Comparison of ENCODE assay signal across 17 cellular contexts in genomic region chr18:12315481-12315880, GRCh38. TPM values are rescaled to one million over a fixed set of nuclear protein-coding genes. Genes with fewer than 3 reads are reported as not detected.
DNase-seq lines count a peak whose midpoint lies in the region; ATAC-seq and TF ChIP-seq lines count a peak whose summit lies in the region.
"Had no signal": no experiment of that assay in that cellular context is flagged by ENCODE, and none has a peak within 500 bp of the region (broad histone marks: within the 10 kb centered on the region; RNA-seq: fewer than 3 reads in every experiment).

No MANE protein-coding gene starts in this region.

- peaks cover 8% of the 10 kb centered on the region for H3K4me1 Mint-ChIP-seq in activated naive CD8-positive, alpha-beta T cell treated with anti-CD3 and anti-CD28 coated beads, Interleukin-2, amount 50 U/mL, for 24 hours
- no peaks in the 10 kb centered on the region for H3K4me1 Mint-ChIP-seq in T-helper 2 cell treated with Interferon-gamma antibody and Interleukin-4, amounts not matched to agents 5 μg/mL and 100 μg/mL, for 36 hours (ENCODE audit: low read depth)
- H3K4me1 Mint-ChIP-seq: activated naive CD4-positive, alpha-beta T cell treated with anti-CD3 and anti-CD28 coated beads, Interleukin-2, amount 10 ng/mL, durations not matched to agents 7 days and 5 days had no signal

- H3K27ac ChIP-seq in BLaER1 (peak overlapping the region; percentile 42), sigmoid colon (peak overlapping the region; percentile 74 to 100 (median 94))

- TF ChIP-seq CTCF in sigmoid colon (IDR thresholded peaks at IDR 0.05) = no peak

- peaks cover 23% of the 10 kb centered on the region for H3K9me3 ChIP-seq in BLaER1
- peaks cover 9% of the 10 kb centered on the region for H3K9me3 ChIP-seq in adipocyte (ENCODE audit: control insufficient read depth, low read length)
- peaks cover 0 to 5% (median 1%) of the 10 kb centered on the region in 4 donors for H3K9me3 ChIP-seq in sigmoid colon

- H3K9me3 Mint-ChIP-seq in activated naive CD8-positive, alpha-beta T cell treated with anti-CD3 and anti-CD28 coated beads, Interleukin-2, amount 50 U/mL, for 24 hours = peaks cover 13% of the 10 kb centered on the region
- H3K9me3 Mint-ChIP-seq in T-helper 2 cell treated with Interferon-gamma antibody and Interleukin-4, amounts not matched to agents 5 μg/mL and 100 μg/mL, for 36 hours = peaks cover 17% of the 10 kb centered on the region

- peak overlapping the region; percentile 22; the same call in 1 of the 2 replicates for H3K9ac ChIP-seq in BLaER1
- H3K9ac ChIP-seq in adipocyte (ENCODE audit: low read length) = peak overlapping the region; percentile 77

- peaks cover 4% of the 10 kb centered on the region for H3K27me3 Mint-ChIP-seq in activated naive CD8-positive, alpha-beta T cell treated with anti-CD3 and anti-CD28 coated beads, Interleukin-2, amount 50 U/mL, for 24 hours
- H3K27me3 Mint-ChIP-seq in T-helper 2 cell treated with Interferon-gamma antibody and Interleukin-4, amounts not matched to agents 5 μg/mL and 100 μg/mL, for 36 hours (ENCODE audit: low read depth) = peaks cover 2% of the 10 kb centered on the region

- no peak for TF ChIP-seq EP300 in sigmoid colon (IDR thresholded peaks at IDR 0.05)

- intact Hi-C loops in Right ventricle myocardium superior (cut with DNase I) = loop anchor here (5.0 to 10.0 kb wide), 2 partner anchors 33 to 59 kb away; partner anchors contain the start of gene AFG3L2
- intact Hi-C loops in sigmoid colon (cut with DNase I) = no loop called here
- intact Hi-C loops in left colon (cut with DNase I, micrococcal nuclease) = no loop called here

- H3K4me1 ChIP-seq in BLaER1 (peaks cover 83% of the 10 kb centered on the region), adipocyte (ENCODE audit: control insufficient read depth, insufficient read depth, low read length) (peaks cover 77% of the 10 kb centered on the region), sigmoid colon (peaks cover 0 to 75% (median 68%) of the 10 kb centered on the region in 4 donors)

- DNase-seq in adipocyte (ENCODE audit: low read depth) = no peak
- DNase-seq in Right ventricle myocardium superior = no peak
- peak; percentile 69 for DNase-seq in sigmoid colon
- no peak for DNase-seq in activated naive CD8-positive, alpha-beta T cell treated with anti-CD3 and anti-CD28 coated beads, Interleukin-2, amount 50 U/mL, for 24 hours
- DNase-seq in left colon = no peak
- no peak for DNase-seq in T-helper 2 cell treated with Interferon-gamma antibody and Interleukin-4, amounts not matched to agents 5 μg/mL and 100 μg/mL, for 36 hours (ENCODE audit: low spot score)
- DNase-seq: activated CD8-positive, alpha-beta memory T cell treated with anti-CD3 and anti-CD28 coated beads, Interleukin-2, amount 50 U/mL, for 4 hours; activated naive CD4-positive, alpha-beta T cell treated with anti-CD3 and anti-CD28 coated beads, Interleukin-2, amount 10 ng/mL, durations not matched to agents 7 days and 5 days; Caco-2; caudate nucleus; hypothalamus; NCI-H1417 treated with DMSO at 0.1 percent for 48 hours; NCI-H446; OCI-M1; stimulated activated CD4-positive, alpha-beta T cell treated with anti-CD3 and anti-CD28 coated beads, Interleukin-4, amount 100 ng/mL, for 4 hours had no signal

- H3K4me2 ChIP-seq in BLaER1 = peak overlapping the region; percentile 87

- WGBS in sigmoid colon, 2 donors = 66 to 82% methylated on average over 10 of the region's 10 CpGs

- no peak for TF ChIP-seq POLR2A in sigmoid colon (IDR thresholded peaks at IDR 0.05)

- ATAC-seq in Right ventricle myocardium superior (ENCODE audit: poor library complexity) (peak; percentile 16), left colon (no peak), HG02678 (IDR thresholded peaks at IDR 0.05; ENCODE audit: unreplicated experiment) (no peak)
- ATAC-seq in activated naive CD8-positive, alpha-beta T cell treated with anti-CD3 and anti-CD28 coated beads, Interleukin-2, amount 50 U/mL, for 24 hours = no peak

- peaks cover 18% of the 10 kb centered on the region for H3K36me3 Mint-ChIP-seq in activated naive CD8-positive, alpha-beta T cell treated with anti-CD3 and anti-CD28 coated beads, Interleukin-2, amount 50 U/mL, for 24 hours (ENCODE audit: low read depth)
- H3K36me3 Mint-ChIP-seq in T-helper 2 cell treated with Interferon-gamma antibody and Interleukin-4, amounts not matched to agents 5 μg/mL and 100 μg/mL, for 36 hours (ENCODE audit: low read depth) = peaks cover 25% of the 10 kb centered on the region

- peaks cover 58% of the 10 kb centered on the region for H4K20me1 ChIP-seq in BLaER1

- H3K36me3 ChIP-seq in BLaER1 (peaks cover 57% of the 10 kb centered on the region), adipocyte (ENCODE audit: control insufficient read depth, insufficient read depth, low read length, severe bottlenecking) (peaks cover 89% of the 10 kb centered on the region), sigmoid colon (peaks cover 8 to 34% (median 17%) of the 10 kb centered on the region in 4 donors)

- H3K27me3 ChIP-seq in BLaER1 (no peaks in the 10 kb centered on the region), adipocyte (replicated peaks; ENCODE audit: control insufficient read depth, insufficient read depth, low read length) (no peaks in the 10 kb centered on the region), sigmoid colon (no peaks in the 10 kb centered on the region)

- H3K27ac Mint-ChIP-seq in activated naive CD8-positive, alpha-beta T cell treated with anti-CD3 and anti-CD28 coated beads, Interleukin-2, amount 50 U/mL, for 24 hours = no peak overlapping the region
- H3K27ac Mint-ChIP-seq in T-helper 2 cell treated with Interferon-gamma antibody and Interleukin-4, amounts not matched to agents 5 μg/mL and 100 μg/mL, for 36 hours = no peak overlapping the region
- H3K27ac Mint-ChIP-seq: activated naive CD4-positive, alpha-beta T cell treated with anti-CD3 and anti-CD28 coated beads, Interleukin-2, amount 10 ng/mL, durations not matched to agents 7 days and 5 days had no signal

- peak overlapping the region; percentile 40; the same call in 1 of the 2 replicates for H3K4me3 ChIP-seq in BLaER1
- peak overlapping the region; percentile 64 for H3K4me3 ChIP-seq in adipocyte (ENCODE audit: low read length)
- H3K4me3 ChIP-seq in sigmoid colon = no peak overlapping the region

- H3K4me3 Mint-ChIP-seq in activated naive CD8-positive, alpha-beta T cell treated with anti-CD3 and anti-CD28 coated beads, Interleukin-2, amount 50 U/mL, for 24 hours = no peak overlapping the region
- H3K4me3 Mint-ChIP-seq in T-helper 2 cell treated with Interferon-gamma antibody and Interleukin-4, amounts not matched to agents 5 μg/mL and 100 μg/mL, for 36 hours = no peak overlapping the region
- H3K4me3 Mint-ChIP-seq: activated naive CD4-positive, alpha-beta T cell treated with anti-CD3 and anti-CD28 coated beads, Interleukin-2, amount 10 ng/mL, durations not matched to agents 7 days and 5 days had no signal

RNA-seq across cellular contexts. Expression of gene TUBB6, which starts 7.4 kb away (rescaled TPM):
- total RNA-seq in Right ventricle myocardium superior (94.6 TPM), sigmoid colon (100 to 1,000 TPM; 298 to 445 (median 376) TPM), left colon (10 to 100 TPM in 1 of 2 donors, 1 to 10 TPM in 1; 8.3 to 29.8 TPM)
- polyA plus RNA-seq in sigmoid colon = 10 to 100 TPM; 19.2 to 58.0 (median 42.6) TPM

Comparison
In these comparisons a context has a peak if more than half of its experiments do, and no peak if none do; other contexts are left out.
1. H3K4me3 ChIP-seq: peak in BLaER1 (single experiment) and adipocyte (single experiment); none in sigmoid colon (0 of 4).